In the genomic region with DNA sequence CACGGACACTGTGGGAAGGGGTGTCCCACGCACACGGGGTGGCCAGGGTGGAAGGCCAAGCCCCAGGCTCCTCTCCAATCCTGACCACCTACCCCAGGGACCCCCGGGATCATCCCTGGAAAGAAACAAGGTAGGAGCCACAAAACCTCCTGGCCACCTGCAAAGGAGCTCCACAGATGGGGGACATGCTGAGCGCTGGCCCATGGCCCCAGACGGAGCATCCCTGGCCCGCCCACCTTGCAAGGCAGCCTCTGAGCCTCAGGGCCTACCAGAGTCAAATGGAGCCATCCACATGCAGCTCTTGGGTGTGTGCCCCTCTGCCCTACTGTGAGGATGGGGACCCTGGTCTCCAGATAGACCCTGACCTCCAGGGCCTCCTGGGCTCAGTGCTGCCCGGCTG, we compare ENCODE assay signal across 22 cellular contexts. TPM values are rescaled to one million over a fixed set of nuclear protein-coding genes. Genes with fewer than 3 reads are reported as not detected.
DNase-seq lines count a peak whose midpoint lies in the region; ATAC-seq and TF ChIP-seq lines count a peak whose summit lies in the region.
"Had no signal": no experiment of that assay in that cellular context is flagged by ENCODE, and none has a peak within 500 bp of the region (broad histone marks: within the 10 kb centered on the region; RNA-seq: fewer than 3 reads in every experiment).

No MANE protein-coding gene starts in this region.

- H3K36me3 ChIP-seq in right atrium auricular region (peaks cover 42% of the 10 kb centered on the region), esophagus muscularis mucosa (peaks cover 23 to 81% (median 71%) of the 10 kb centered on the region in 4 donors), ovary (no peaks in the 10 kb centered on the region), upper lobe of right lung (peaks cover 67% of the 10 kb centered on the region)

- TF ChIP-seq POLR2A in esophagus muscularis mucosa (IDR thresholded peaks at IDR 0.05; ENCODE audit: low read depth), result no peak
- TF ChIP-seq POLR2A in ovary (IDR thresholded peaks at IDR 0.05), result no peak

- H3K27ac ChIP-seq in right cardiac atrium (ENCODE audit: low read length) (no peak overlapping the region), right atrium auricular region (peak overlapping the region in 1 of 2 donors; percentile 52), esophagus muscularis mucosa (replicated peaks in 1 of 4) (peak overlapping the region; percentile 78 to 90 (median 80)), ovary (peak overlapping the region; percentile 56 to 74), upper lobe of right lung (peak overlapping the region; percentile 65)
- H3K27ac ChIP-seq: GM23248 had no signal

- ATAC-seq in right cardiac atrium, result no peak
- ATAC-seq in upper lobe of right lung, result no peak

- H3K4me1 ChIP-seq in right cardiac atrium (ENCODE audit: control insufficient read depth, insufficient read depth, low read length), result peaks cover 4% of the 10 kb centered on the region
- peaks cover 0 to 22% of the 10 kb centered on the region in 2 donors for H3K4me1 ChIP-seq in right atrium auricular region
- H3K4me1 ChIP-seq in esophagus muscularis mucosa, result peaks cover 14 to 52% (median 45%) of the 10 kb centered on the region in 4 donors
- peaks cover 9% of the 10 kb centered on the region for H3K4me1 ChIP-seq in ovary (ENCODE audit: insufficient read depth)
- peaks cover 11% of the 10 kb centered on the region for H3K4me1 ChIP-seq in upper lobe of right lung

- intact Hi-C loops in right cardiac atrium (cut with DNase I) (no loop called here), esophagus muscularis mucosa (cut with DNase I) (no loop called here), ovary (cut with DNase I) (no loop called here), upper lobe of right lung (cut with DNase I) (no loop called here)

- H3K9me3 ChIP-seq in right cardiac atrium (ENCODE audit: control insufficient read depth, low read length) (no peaks in the 10 kb centered on the region), right atrium auricular region (no peaks in the 10 kb centered on the region), esophagus muscularis mucosa (no peaks in the 10 kb centered on the region), ovary (no peaks in the 10 kb centered on the region), upper lobe of right lung (no peaks in the 10 kb centered on the region)

- H3K27me3 ChIP-seq in right cardiac atrium (ENCODE audit: control insufficient read depth, insufficient read depth) (no peaks in the 10 kb centered on the region), right atrium auricular region (no peaks in the 10 kb centered on the region), esophagus muscularis mucosa (no peaks in the 10 kb centered on the region), ovary (no peaks in the 10 kb centered on the region), upper lobe of right lung (no peaks in the 10 kb centered on the region)

- no peak for TF ChIP-seq CTCF in right atrium auricular region (IDR thresholded peaks at IDR 0.05)
- no peak for TF ChIP-seq CTCF in esophagus muscularis mucosa (IDR thresholded peaks at IDR 0.05)
- TF ChIP-seq CTCF in ovary (IDR thresholded peaks at IDR 0.05), result no peak
- TF ChIP-seq CTCF in upper lobe of right lung (IDR thresholded peaks at IDR 0.05), result no peak

- 97% methylated on average over 8 of the region's 8 CpGs for WGBS in right cardiac atrium
- 100% methylated on average over 3 of the region's 8 CpGs for WGBS in esophagus muscularis mucosa
- WGBS in ovary, 3 donors, result 91 to 95% (median 94%) methylated on average over 8 of the region's 8 CpGs

- DNase-seq in right cardiac atrium (peak in 2 of 3 donors; percentile 30 to 43), right atrium auricular region (ENCODE audit: low spot score) (no peak), esophagus muscularis mucosa (ENCODE audit: extremely low spot score) (no peak), ovary (no peak), upper lobe of right lung (no peak), NCI-H524 treated with DMSO at 0.1 percent for 48 hours (lab: John Stamatoyannopoulos, UW) (no peak), retina (no peak), iPS-NIHi11 (ENCODE audit: low spot score) (no peak)
- DNase-seq: C1 segment of cervical spinal cord; CD4-positive, alpha-beta memory T cell; COR-L47; DMS53; GM23248; H7; NCI-H1048; NCI-H1417; NCI-H1694 treated with DMSO at 0.1 percent for 48 hours; NCI-H2081; NCI-H2227 treated with DMSO at 0.1 percent for 48 hours; NCI-H69; RPMI8226; SHP77 treated with DMSO at 0.1 percent for 48 hours had no signal

- TF ChIP-seq EP300 in esophagus muscularis mucosa (IDR thresholded peaks at IDR 0.05) (no peak), ovary (IDR thresholded peaks at IDR 0.05) (no peak)

- H3K4me3 ChIP-seq in right cardiac atrium (ENCODE audit: low read length) (no peak overlapping the region), right atrium auricular region (no peak overlapping the region), esophagus muscularis mucosa (no peak overlapping the region), ovary (no peak overlapping the region), upper lobe of right lung (no peak overlapping the region)
- H3K4me3 ChIP-seq: GM23248 had no signal

RNA-seq across cellular contexts. Expression of a gene that starts 16.3 kb away (rescaled TPM):
- total RNA-seq in right cardiac atrium (10 to 100 TPM; 50.8 to 63.9 (median 53.5) TPM), right atrium auricular region (10 to 100 TPM; 46.2 to 63.4 TPM), esophagus muscularis mucosa (100 to 1,000 TPM in 2 of 4 donors, 10 to 100 TPM in 2; 78.0 to 103 (median 93.4) TPM), ovary (10 to 100 TPM; 46.6 to 75.7 (median 68.8) TPM), upper lobe of right lung (87.3 TPM)
- polyA plus RNA-seq in right cardiac atrium (61.5 TPM), ovary (10 to 100 TPM; 11.5 to 57.7 TPM)

RNA-seq across cellular contexts. Expression of a gene that starts 39.7 kb away (rescaled TPM):
- 10 to 100 TPM; 51.5 to 75.4 (median 62.5) TPM for total RNA-seq in right cardiac atrium
- 55.0 TPM for polyA plus RNA-seq in right cardiac atrium
- 10 to 100 TPM; 53.1 to 53.5 TPM for total RNA-seq in right atrium auricular region
- total RNA-seq in esophagus muscularis mucosa, result 10 to 100 TPM; 34.6 to 54.8 (median 40.4) TPM
- 10 to 100 TPM; 26.6 to 66.3 (median 33.9) TPM for total RNA-seq in ovary
- 10 to 100 TPM; 14.6 to 53.4 TPM for polyA plus RNA-seq in ovary
- total RNA-seq in upper lobe of right lung, result 32.6 TPM

RNA-seq across cellular contexts. Expression of a gene that starts 40.0 kb away (rescaled TPM):
- total RNA-seq in right cardiac atrium (10 to 100 TPM; 12.5 to 17.7 (median 14.2) TPM), right atrium auricular region (10 to 100 TPM; 12.3 to 14.3 TPM), esophagus muscularis mucosa (10 to 100 TPM; 19.5 to 31.6 (median 23.5) TPM), ovary (10 to 100 TPM; 15.8 to 30.2 (median 25.3) TPM), upper lobe of right lung (40.2 TPM)
- polyA plus RNA-seq in right cardiac atrium (12.6 TPM), ovary (10 to 100 TPM in 1 of 2 donors, 1 to 10 TPM in 1; 2.5 to 21.8 TPM)

RNA-seq across cellular contexts. Expression of a gene that starts 56.1 kb away (rescaled TPM):
- total RNA-seq in right cardiac atrium (1 to 10 TPM; 4.6 to 5.9 (median 5.2) TPM), right atrium auricular region (1 to 10 TPM; 5.5 to 6.2 TPM), esophagus muscularis mucosa (10 to 100 TPM in 1 of 4 donors, 1 to 10 TPM in 3; 4.5 to 10.6 (median 8.9) TPM), ovary (10 to 100 TPM in 3 of 7 donors, 1 to 10 TPM in 4; 5.5 to 10.7 (median 8.8) TPM), upper lobe of right lung (7.5 TPM)
- polyA plus RNA-seq in right cardiac atrium (7.4 TPM), ovary (1 to 10 TPM in 1 of 2 donors, under 1 TPM in 1; 0.22 to 9.9 TPM)

Comparison
In these comparisons a context has a peak if more than half of its experiments do, and no peak if none do; other contexts are left out.
1. DNase-seq: peak in right cardiac atrium (2 of 3); none in right atrium auricular region (single experiment), esophagus muscularis mucosa (single experiment), ovary (0 of 5), upper lobe of right lung (single experiment), NCI-H524 treated with DMSO at 0.1 percent for 48 hours (single experiment), retina (single experiment) and iPS-NIHi11 (single experiment).